Comparison of ENCODE assay signal across 1 cellular context in the genomic region with DNA sequence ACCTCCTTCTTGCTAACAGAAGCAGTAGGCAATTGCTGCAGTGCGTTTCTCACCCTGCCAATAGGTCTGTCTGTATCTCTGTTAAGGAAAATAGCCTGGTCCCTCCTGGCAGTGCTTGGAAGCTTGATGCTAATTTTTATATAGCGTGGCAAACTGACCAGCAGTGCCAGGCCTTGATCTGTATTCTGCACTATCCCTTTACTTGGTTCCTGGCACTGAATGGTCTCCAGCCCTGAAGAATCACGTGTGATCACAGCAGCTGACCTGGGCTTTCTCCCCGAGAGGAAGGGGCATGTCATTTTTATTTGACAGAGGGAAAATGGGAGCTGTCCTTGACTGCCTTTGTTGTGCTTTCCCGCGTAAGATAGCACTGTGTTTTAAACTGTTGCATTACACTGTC.
TF ChIP-seq lines count a peak whose summit lies in the region.

No MANE protein-coding gene starts in this region.

TF ChIP-seq in H1, 55 proteins besides CTCF, POLR2A, EP300 and RAD21:
- TF ChIP-seq POLR2AphosphoS5 (IDR thresholded peaks at IDR 0.05; ENCODE audit: low read depth, low read length) (0 out of 2 replicates have a peak, but pooled peaks have one; percentile 25), SRF (IDR thresholded peaks at IDR 0.05; ENCODE audit: low read depth, low read length) (no peak)
